8 cellular contexts compared by ENCODE assay signal in genomic region chr3:123702057-123702456, GRCh38.
DNase-seq lines count a peak whose midpoint lies in the region; ATAC-seq and TF ChIP-seq lines count a peak whose summit lies in the region.
"Not testable (repeated sequence)": the region's sequence is repeated elsewhere in the genome, so short reads cannot be mapped to it uniquely, and the experiment has no call there.

No MANE protein-coding gene starts in this region.

- H3K9me3 ChIP-seq in PC-3 (ENCODE audit: low read length); gastrocnemius medialis: not testable (repeated sequence)

- intact Hi-C loops in PC-3 (cut with micrococcal nuclease) (loop anchor here (1.0 kb wide), 1 partner anchor 50 kb away; no protein-coding TSS in a partner anchor), left colon (cut with DNase I, micrococcal nuclease) (loop anchor here in 1 of 2 donors (5.0 kb wide), 1 partner anchor 50 kb away; no protein-coding TSS in a partner anchor), gastrocnemius medialis (cut with DNase I; ENCODE audit: low total_unique reads) (loop anchor here (1.0 kb wide), 1 partner anchor 50 kb away; no protein-coding TSS in a partner anchor)

- not testable (repeated sequence) for H3K27me3 Mint-ChIP-seq in activated T-helper 17 cell treated with anti-CD3 and anti-CD28 coated beads, Interleukin-2, amount 50 U/mL, for 72 hours

- not testable (repeated sequence) for BruUV-seq in PC-3 (replicated peaks; lab: Mats Ljungman, UMichigan)

- not testable (repeated sequence) for H4K20me1 ChIP-seq in PC-3 (ENCODE audit: low read length)

- H3K4me1 ChIP-seq in PC-3 (ENCODE audit: insufficient read depth, low read length); gastrocnemius medialis: not testable (repeated sequence)

- H3K36me3 Mint-ChIP-seq in activated T-helper 17 cell treated with anti-CD3 and anti-CD28 coated beads, Interleukin-2, amount 50 U/mL, for 72 hours (ENCODE audit: low read depth) = not testable (repeated sequence)

- CTCF ChIA-PET in PC-3 (lab: Charles Lee) = interaction anchor here (1.0 to 1.8 kb wide), 2 partner anchors 29 to 50 kb away, joined by 3 to 14 read pairs; no protein-coding TSS in a partner anchor

- not testable (repeated sequence) for H3K27ac Mint-ChIP-seq in activated T-helper 17 cell treated with anti-CD3 and anti-CD28 coated beads, Interleukin-2, amount 50 U/mL, for 72 hours

- not testable (repeated sequence) for H3K4me3 Mint-ChIP-seq in activated T-helper 17 cell treated with anti-CD3 and anti-CD28 coated beads, Interleukin-2, amount 50 U/mL, for 72 hours

- not testable (repeated sequence) for H2AFZ ChIP-seq in PC-3 (ENCODE audit: low read length)

- in situ Hi-C loops in gastrocnemius medialis (cut with MboI; ENCODE audit: low sequenced_read_pairs in 4 of 4) = not testable (repeated sequence)

- DNase-seq in AG10803 (ENCODE audit: low read depth) (peak; percentile 70), NCI-H1092 treated with DMSO at 0.1 percent for 48 hours (lab: John Stamatoyannopoulos, UW) (peak; percentile 75), PC-3 (peak; percentile 83), left colon (peak; percentile 70 to 72)
- DNase-seq in gastrocnemius medialis = not testable (repeated sequence)

- H3K4me2 ChIP-seq in PC-3 (ENCODE audit: low read length) = not testable (repeated sequence)

- POLR2A ChIA-PET in PC-3 (lab: Charles Lee; ENCODE audit: unreplicated experiment) = not testable (repeated sequence)

- TF ChIP-seq CTCF in AG10803 (conservative IDR thresholded peaks at IDR 0.05; ENCODE audit: low read length) (peak; percentile 62), PC-3 (conservative IDR thresholded peaks at IDR 0.05; ENCODE audit: low read depth, low read length) (peak; percentile 76), gastrocnemius medialis (IDR thresholded peaks at IDR 0.05 in 4 of 5, conservative IDR thresholded peaks at IDR 0.05 in 1 of 5) (peak in 4 of 5 experiments; percentile 13 to 48 (median 36))

- not testable (repeated sequence) for H3K4me3 ChIP-seq in AG10803 (ENCODE audit: low read length); PC-3 (ENCODE audit: low read length); gastrocnemius medialis

- not testable (repeated sequence) for H3K4me1 Mint-ChIP-seq in activated T-helper 17 cell treated with anti-CD3 and anti-CD28 coated beads, Interleukin-2, amount 50 U/mL, for 72 hours

- not testable (repeated sequence) for H3K36me3 ChIP-seq in PC-3 (ENCODE audit: low read depth, low read length); gastrocnemius medialis

- H3K79me2 ChIP-seq in PC-3 (ENCODE audit: low read length) = not testable (repeated sequence)

- H3K9me2 ChIP-seq in PC-3 (replicated peaks; ENCODE audit: low read length) = not testable (repeated sequence)

- not testable (repeated sequence) for H3F3A ChIP-seq in PC-3 (ENCODE audit: low read length, unreplicated experiment)

- peak; percentile 55 for ATAC-seq in GM19397 (IDR thresholded peaks at IDR 0.05; ENCODE audit: unreplicated experiment)
- peak; percentile 95 for ATAC-seq in PC-3
- peak; percentile 38 for ATAC-seq in activated T-helper 17 cell treated with anti-CD3 and anti-CD28 coated beads, Interleukin-2, amount 50 U/mL, for 72 hours (replicated peaks)
- ATAC-seq in esophagus mucosa = peak; percentile 60
- ATAC-seq in left colon = peak; percentile 83
- ATAC-seq in gastrocnemius medialis = not testable (repeated sequence)

- not testable (repeated sequence) for H3K9ac ChIP-seq in PC-3 (ENCODE audit: low read length)

- H3K27me3 ChIP-seq in PC-3 (ENCODE audit: low read length); gastrocnemius medialis: not testable (repeated sequence)

- not testable (repeated sequence) for TF ChIP-seq POLR2A in gastrocnemius medialis (IDR thresholded peaks at IDR 0.05)

- not testable (repeated sequence) for H3K9me3 Mint-ChIP-seq in activated T-helper 17 cell treated with anti-CD3 and anti-CD28 coated beads, Interleukin-2, amount 50 U/mL, for 72 hours

- not testable (repeated sequence) for H3K27ac ChIP-seq in PC-3 (ENCODE audit: low read length); gastrocnemius medialis
